ENCODE assay signal across 8 cellular contexts in genomic region chr19:41595258-41595889, GRCh38. TPM values are rescaled to one million over a fixed set of nuclear protein-coding genes. Genes with fewer than 3 reads are reported as not detected.
DNase-seq lines count a peak whose midpoint lies in the region; ATAC-seq, FAIRE-seq and TF ChIP-seq lines count a peak whose summit lies in the region.

No MANE protein-coding gene starts in this region.

- H2AFZ ChIP-seq in neuronal stem cell (ENCODE audit: low read length): no peak overlapping the region

- no peak overlapping the region for H3K4me3 ChIP-seq in fibroblast of pulmonary artery (replicated peaks; ENCODE audit: low read depth, low read length)
- no peak overlapping the region for H3K4me3 ChIP-seq in pancreas
- no peak overlapping the region for H3K4me3 ChIP-seq in aorta (ENCODE audit: low read length in 2 of 2)
- H3K4me3 ChIP-seq in neuronal stem cell (ENCODE audit: low read length in 2 of 2): no peak overlapping the region

- H3K9ac ChIP-seq in neuronal stem cell (ENCODE audit: low read depth, low read length, poor library complexity): no peak overlapping the region

- H3K23ac ChIP-seq in neuronal stem cell (ENCODE audit: low read depth, low read length, poor library complexity): no peak overlapping the region

- H3K14ac ChIP-seq in neuronal stem cell (ENCODE audit: low read length): no peak overlapping the region

- intact Hi-C loops in pancreas (cut with DNase I) (no loop called here), aorta (cut with DNase I) (no loop called here)

- H3K79me1 ChIP-seq in neuronal stem cell (ENCODE audit: low read depth, low read length): no peaks in the 10 kb centered on the region

- no peaks in the 10 kb centered on the region for H3K36me3 ChIP-seq in pancreas
- H3K36me3 ChIP-seq in aorta (ENCODE audit: control insufficient read depth in 1 of 2, insufficient read depth in 2 of 2, low read length in 1 of 2): no peaks in the 10 kb centered on the region
- no peaks in the 10 kb centered on the region for H3K36me3 ChIP-seq in neuronal stem cell (replicated peaks in 1 of 2; ENCODE audit: control insufficient read depth in 2 of 2, insufficient read depth in 2 of 2, low read length in 2 of 2)

- DNase-seq in GM10266 (ENCODE audit: extremely low spot score): peak; percentile 74
- DNase-seq in HuH-7.5 (ENCODE audit: low spot score): peak; percentile 57
- peak; percentile 89 for DNase-seq in OCI-M1 (lab: John Stamatoyannopoulos, UW)
- DNase-seq in activated T-cell treated with anti-CD3 and anti-CD28 coated beads, Interleukin-2, amount 50 U/mL, for 48 hours: peak; percentile 78 to 79
- peak; percentile 87 for DNase-seq in fibroblast of pulmonary artery (ENCODE audit: low read depth)
- peak in 3 of 6 donors; percentile 22 to 64 (median 45) for DNase-seq in pancreas
- DNase-seq in aorta: peak in 1 of 2 donors; percentile 60
- no peak for DNase-seq in neuronal stem cell (ENCODE audit: low spot score)

- ATAC-seq in pancreas (peak; percentile 53 to 94 (median 90)), aorta (ENCODE audit: low FRiP score) (peak; percentile 62)

- H2AK5ac ChIP-seq in neuronal stem cell (ENCODE audit: low read depth, low read length): no peak overlapping the region

- no peak overlapping the region for H2BK15ac ChIP-seq in neuronal stem cell (ENCODE audit: low read length)

- H2BK5ac ChIP-seq in neuronal stem cell (ENCODE audit: low read length): no peak overlapping the region

- TF ChIP-seq CTCF in GM10266 (IDR thresholded peaks at IDR 0.05; ENCODE audit: control insufficient read depth, insufficient read depth, low read depth, missing control alignments): peak; percentile 89
- peak; percentile 74 for TF ChIP-seq CTCF in fibroblast of pulmonary artery (IDR thresholded peaks at IDR 0.05; ENCODE audit: low read length, missing control alignments)
- peak; percentile 17 to 49 (median 35) for TF ChIP-seq CTCF in pancreas (IDR thresholded peaks at IDR 0.05)

- H3K27ac ChIP-seq in pancreas: no peak overlapping the region
- no peak overlapping the region for H3K27ac ChIP-seq in aorta (ENCODE audit: low read depth in 1 of 2, low read length in 2 of 2)
- H3K27ac ChIP-seq in neuronal stem cell (replicated peaks; ENCODE audit: low read length): no peak overlapping the region

- no peaks in the 10 kb centered on the region for H3K9me3 ChIP-seq in pancreas
- H3K9me3 ChIP-seq in aorta (ENCODE audit: control insufficient read depth, low read length): no peaks in the 10 kb centered on the region
- peaks cover 0 to 3% of the 10 kb centered on the region in 2 donors for H3K9me3 ChIP-seq in neuronal stem cell (replicated peaks in 1 of 2; ENCODE audit: control insufficient read depth in 2 of 2, insufficient read depth in 1 of 2, low read depth in 1 of 2, low read length in 2 of 2)

- H3K4me2 ChIP-seq in neuronal stem cell (ENCODE audit: insufficient read depth, low read length, poor library complexity, severe bottlenecking): no peak overlapping the region

- H3K4ac ChIP-seq in neuronal stem cell (ENCODE audit: low read length): no peak overlapping the region

- H4K91ac ChIP-seq in neuronal stem cell (ENCODE audit: low read depth, low read length, poor library complexity): no peak overlapping the region

- no peaks in the 10 kb centered on the region for H3K4me1 ChIP-seq in pancreas
- no peaks in the 10 kb centered on the region for H3K4me1 ChIP-seq in aorta (ENCODE audit: control insufficient read depth in 1 of 2, insufficient read depth in 2 of 2, low read length in 2 of 2)
- no peaks in the 10 kb centered on the region for H3K4me1 ChIP-seq in neuronal stem cell (ENCODE audit: control insufficient read depth in 2 of 2, insufficient read depth in 1 of 2, low read depth in 1 of 2, low read length in 2 of 2)

- peak; percentile 54 for FAIRE-seq in pancreas (lab: Jason Lieb, UNC)

- H3K27me3 ChIP-seq in pancreas: no peaks in the 10 kb centered on the region
- peaks cover 0 to 2% of the 10 kb centered on the region in 2 donors for H3K27me3 ChIP-seq in aorta (ENCODE audit: control insufficient read depth in 1 of 2, insufficient read depth in 2 of 2, low read length in 1 of 2)
- H3K27me3 ChIP-seq in neuronal stem cell (ENCODE audit: control insufficient read depth in 3 of 3, insufficient read depth in 3 of 3, low read depth in 1 of 3, low read length in 3 of 3): peaks cover 2 to 7% (median 3%) of the 10 kb centered on the region in 3 experiments

- H4K8ac ChIP-seq in neuronal stem cell (ENCODE audit: low read depth, low read length): no peak overlapping the region

- H3K18ac ChIP-seq in neuronal stem cell (ENCODE audit: low read length): no peak overlapping the region

- no peak overlapping the region for H2BK12ac ChIP-seq in neuronal stem cell (ENCODE audit: low read length)

- no peak overlapping the region for H2BK120ac ChIP-seq in neuronal stem cell (ENCODE audit: low read depth, low read length)

- 23 to 26% methylated on average over 4 of the region's 4 CpGs for WGBS in pancreas, 2 donors
- WGBS in aorta, 2 donors: 26 to 27% methylated on average over 4 of the region's 4 CpGs
- WGBS in neuronal stem cell (ENCODE audit: extremely low coverage in 2 of 2, insufficient read length in 2 of 2, insufficient replicate concordance in 1 of 2), 2 donors: no CpG with 5 or more reads among the region's 4 CpGs

RNA-seq across cellular contexts. Expression of gene CEACAM21, which starts 19.4 kb away (rescaled TPM):
- 1 to 10 TPM in 1 of 6 donors, under 1 TPM in 3, not detected in 2; 0.09 to 1.2 (median 0.53) TPM for total RNA-seq in pancreas
- polyA plus RNA-seq in pancreas: 1 to 10 TPM in 1 of 2 donors, under 1 TPM in 1; 0.23 to 1.2 TPM
- 1 to 10 TPM; 1.6 to 3.1 TPM for total RNA-seq in aorta
- polyA plus RNA-seq in aorta: under 1 TPM in 1 of 2 donors, not detected in 1; 0.38 TPM
- polyA plus RNA-seq in neuronal stem cell (2013, experiment 1 of 2): 1.2 TPM
- 0.83 TPM for polyA plus RNA-seq in neuronal stem cell (2013, experiment 2 of 2)

RNA-seq across cellular contexts. Expression of gene CEACAM4, which starts 31.5 kb away (rescaled TPM):
- total RNA-seq in pancreas (1 to 10 TPM in 2 of 6 donors, under 1 TPM in 4; 0.46 to 1.1 (median 0.54) TPM), aorta (1 to 10 TPM in 1 of 2 donors, under 1 TPM in 1; 0.84 to 1.8 TPM)
- polyA plus RNA-seq in pancreas (1 to 10 TPM in 1 of 2 donors, under 1 TPM in 1; 0.30 to 1.1 TPM), aorta (under 1 TPM in 1 of 2 donors, not detected in 1; 0.51 TPM)
- polyA plus RNA-seq in neuronal stem cell (2013, experiment 1 of 2): not detected
- not detected for polyA plus RNA-seq in neuronal stem cell (2013, experiment 2 of 2)

Comparison
In these comparisons a context has a peak if more than half of its experiments do, and no peak if none do; other contexts are left out.
1. CTCF ChIP-seq: peak in every context shown above with its lines; median percentile 89 in GM10266; 74 in fibroblast of pulmonary artery; 35 in pancreas.